Comparison of ENCODE assay signal across 8 cellular contexts in genomic region chr20:32278199-32278643, GRCh38. TPM values are rescaled to one million over a fixed set of nuclear protein-coding genes. Genes with fewer than 3 reads are reported as not detected.
DNase-seq lines count a peak whose midpoint lies in the region; ATAC-seq, FAIRE-seq and TF ChIP-seq lines count a peak whose summit lies in the region.

No MANE protein-coding gene starts in this region.

- TF ChIP-seq POLR2A in A549 (IDR thresholded peaks at IDR 0.05; ENCODE audit: low read length): no peak

- peaks cover 1% of the 10 kb centered on the region; the same call in 1 of the 2 replicates for H3K27me3 Mint-ChIP-seq in WTC11 (ENCODE audit: low read depth)

- peaks cover 7% of the 10 kb centered on the region for H3K4me1 Mint-ChIP-seq in WTC11

- WGBS in A549 (ENCODE audit: missing lambda C conversion rate): 27% methylated on average over 4 of the region's 4 CpGs

- DNase-seq in A549 (ENCODE audit: low read depth in 1 of 2, low spot score in 1 of 2): no peak
- DNase-seq in WTC11 (ENCODE audit: low spot score): no peak
- DNase-seq in fibroblast of pulmonary artery (ENCODE audit: low read depth): peak; percentile 19
- no peak for DNase-seq in retinal pigment epithelial cell (ENCODE audit: low read depth)
- DNase-seq in NCI-H226: no peak
- DNase-seq in DMS79 (lab: John Stamatoyannopoulos, UW): no peak

- POLR2A ChIA-PET in A549 (lab: Yijun Ruan, JAX): no interaction called here
- POLR2A ChIA-PET in WTC11 (lab: Charles Lee): no interaction called here

- H3K27ac Mint-ChIP-seq in WTC11: no peak overlapping the region

- peak overlapping the region; percentile 89 for H3K4me2 ChIP-seq in A549

- peak in 1 of 2 experiments; percentile 27; a peak in 3 of 6 replicates for ATAC-seq in A549
- peak; percentile 74 for ATAC-seq in GM18867 (IDR thresholded peaks at IDR 0.05; ENCODE audit: unreplicated experiment)
- peak; percentile 58 for ATAC-seq in HG03139 (IDR thresholded peaks at IDR 0.05; ENCODE audit: unreplicated experiment)
- ATAC-seq in WTC11: no peak

- TF ChIP-seq EP300 in A549 (IDR thresholded peaks at IDR 0.05): no peak

- no peaks in the 10 kb centered on the region for H3K36me3 Mint-ChIP-seq in WTC11

- TF ChIP-seq CTCF in A549 (IDR thresholded peaks at IDR 0.05) (no peak), WTC11 (IDR thresholded peaks at IDR 0.05) (no peak), fibroblast of pulmonary artery (IDR thresholded peaks at IDR 0.05; ENCODE audit: low read length, missing control alignments) (no peak), retinal pigment epithelial cell (conservative IDR thresholded peaks at IDR 0.05; ENCODE audit: low read depth, low read length) (no peak)

- peaks cover 7% of the 10 kb centered on the region; the same call in 1 of the 3 replicates for H3K9me3 ChIP-seq in A549

- CTCF ChIA-PET in A549 (lab: Yijun Ruan, JAX) (interaction anchor here (1.6 kb wide), 1 partner anchor 12 kb away, joined by 4 read pairs; no protein-coding TSS in a partner anchor), WTC11 (lab: Charles Lee) (no interaction called here)

- TF ChIP-seq RAD21 in A549 (conservative IDR thresholded peaks at IDR 0.05 in 1 of 2, IDR thresholded peaks at IDR 0.05 in 1 of 2): no peak

- H3K4me3 ChIP-seq in A549: peak overlapping the region; percentile 84
- peak overlapping the region; percentile 92 for H3K4me3 ChIP-seq in fibroblast of pulmonary artery (replicated peaks; ENCODE audit: low read depth, low read length)
- H3K4me3 ChIP-seq in retinal pigment epithelial cell (ENCODE audit: low read length): peak overlapping the region; percentile 91

- H3K27ac ChIP-seq in A549: peak overlapping the region; percentile 75 to 91

- no peak for FAIRE-seq in A549 (lab: Jason Lieb, UNC)

- no peaks in the 10 kb centered on the region for H3K9me3 Mint-ChIP-seq in WTC11

- peak overlapping the region; percentile 82 for H3K4me3 Mint-ChIP-seq in WTC11

- peaks cover 7% of the 10 kb centered on the region; the same call in 2 of the 3 replicates for H3K4me1 ChIP-seq in A549

TF ChIP-seq in A549, 52 proteins besides CTCF, POLR2A, EP300 and RAD21 (continues in another document):
- TF ChIP-seq E2F6 (IDR thresholded peaks at IDR 0.05; ENCODE audit: borderline replicate concordance, low read depth): no peak
- TF ChIP-seq FOSB (CRISPR knock-in tag; IDR thresholded peaks at IDR 0.05): no peak
- TF ChIP-seq HDAC2 (IDR thresholded peaks at IDR 0.05): no peak
- no peak for TF ChIP-seq EHF (CRISPR knock-in tag; IDR thresholded peaks at IDR 0.05)
- TF ChIP-seq CBX8 (IDR thresholded peaks at IDR 0.05): no peak
- TF ChIP-seq CHD2 (IDR thresholded peaks at IDR 0.05; ENCODE audit: low read length, partially characterized antibody): no peak
- no peak for TF ChIP-seq HOXB13 (CRISPR knock-in tag; IDR thresholded peaks at IDR 0.05; ENCODE audit: low read depth)
- no peak for TF ChIP-seq POLR2AphosphoS2 (conservative IDR thresholded peaks at IDR 0.05; ENCODE audit: low read length)
- no peak for TF ChIP-seq JUNB (IDR thresholded peaks at IDR 0.05)
- TF ChIP-seq NR3C1 (IDR thresholded peaks at IDR 0.05): no peak
- no peak for TF ChIP-seq CHD4 (IDR thresholded peaks at IDR 0.05; ENCODE audit: borderline replicate concordance)
- no peak for TF ChIP-seq MYC (IDR thresholded peaks at IDR 0.05; ENCODE audit: borderline replicate concordance, low read length)
- no peak for TF ChIP-seq MAFK (IDR thresholded peaks at IDR 0.05; ENCODE audit: partially characterized antibody)
- TF ChIP-seq USF2 (IDR thresholded peaks at IDR 0.05): no peak
- no peak for TF ChIP-seq HEYL (CRISPR knock-in tag; IDR thresholded peaks at IDR 0.05)
- no peak for TF ChIP-seq ZSCAN20 (CRISPR knock-in tag; IDR thresholded peaks at IDR 0.05)
- TF ChIP-seq BCL3 (IDR thresholded peaks at IDR 0.05): no peak
- no peak for TF ChIP-seq ZC3H11A (IDR thresholded peaks at IDR 0.05)

TF ChIP-seq in WTC11, 78 proteins besides CTCF, POLR2A, EP300 and RAD21:
- TF ChIP-seq NR1H2 (CRISPR knock-in tag; IDR thresholded peaks at IDR 0.05) (no peak), NR3C1 (CRISPR knock-in tag; conservative IDR thresholded peaks at IDR 0.05; ENCODE audit: low read depth) (no peak)

RNA-seq across cellular contexts. Expression of gene KIF3B, which starts 0.8 kb away (rescaled TPM):
- polyA plus RNA-seq in A549 (2011; rRNA removed): 33.7 and 37.6 TPM in 2 replicates
- polyA plus RNA-seq in A549 (2012; cell fraction: cytosol; rRNA removed): 13.0 and 14.3 TPM in 2 replicates
- polyA plus RNA-seq in A549 (2012; cell fraction: nucleus; rRNA removed): 6.3 and 8.9 TPM in 2 replicates
- 23.0 to 24.5 TPM (median 23.7 TPM) in 3 replicates for polyA plus RNA-seq in A549 (2017; fragmentation: RNase III; extraction: RNeasy Plus Mini Kit Qiagen cat#74134 plus additional on column Dnase treatment)
- 24.3 and 27.0 TPM in 2 replicates for polyA minus RNA-seq in A549 (2011; rRNA and poly(A)+ RNA removed)
- 18.2 to 21.5 TPM (median 18.4 TPM) in 3 replicates for total RNA-seq in WTC11 (2021)
